In the genomic region with DNA sequence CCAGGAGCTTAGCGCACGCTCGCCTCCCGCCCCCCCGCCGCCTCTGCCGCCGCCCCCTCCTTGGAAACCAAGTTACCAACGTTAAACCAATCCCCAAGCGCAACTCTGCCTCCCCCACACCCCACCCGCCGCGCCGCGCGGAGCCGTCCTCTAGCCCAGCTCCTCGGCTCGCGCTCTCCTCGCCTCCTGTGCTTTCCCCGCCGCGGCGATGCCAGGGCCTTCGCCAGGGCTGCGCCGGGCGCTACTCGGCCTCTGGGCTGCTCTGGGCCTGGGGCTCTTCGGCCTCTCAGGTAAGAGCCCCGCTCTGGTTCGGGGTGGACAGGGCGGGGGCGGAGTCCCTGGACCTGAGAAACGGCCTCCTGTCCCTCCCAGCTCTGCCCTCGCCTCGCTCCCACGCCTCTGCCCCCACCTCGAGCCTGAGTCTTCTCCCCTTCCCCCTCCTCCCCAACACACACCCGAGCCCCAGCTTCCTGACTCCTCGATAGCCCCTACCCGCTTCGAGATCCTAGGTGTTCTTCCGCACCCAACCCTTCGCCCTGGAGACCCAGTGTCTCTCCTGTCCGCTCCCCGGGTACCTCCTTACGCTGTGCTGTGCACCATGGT, we compare ENCODE assay signal across 8 cellular contexts. TPM values are rescaled to one million over a fixed set of nuclear protein-coding genes. Genes with fewer than 3 reads are reported as not detected.
DNase-seq lines count a peak whose midpoint lies in the region; ATAC-seq, FAIRE-seq and TF ChIP-seq lines count a peak whose summit lies in the region.

A gene with protein sequence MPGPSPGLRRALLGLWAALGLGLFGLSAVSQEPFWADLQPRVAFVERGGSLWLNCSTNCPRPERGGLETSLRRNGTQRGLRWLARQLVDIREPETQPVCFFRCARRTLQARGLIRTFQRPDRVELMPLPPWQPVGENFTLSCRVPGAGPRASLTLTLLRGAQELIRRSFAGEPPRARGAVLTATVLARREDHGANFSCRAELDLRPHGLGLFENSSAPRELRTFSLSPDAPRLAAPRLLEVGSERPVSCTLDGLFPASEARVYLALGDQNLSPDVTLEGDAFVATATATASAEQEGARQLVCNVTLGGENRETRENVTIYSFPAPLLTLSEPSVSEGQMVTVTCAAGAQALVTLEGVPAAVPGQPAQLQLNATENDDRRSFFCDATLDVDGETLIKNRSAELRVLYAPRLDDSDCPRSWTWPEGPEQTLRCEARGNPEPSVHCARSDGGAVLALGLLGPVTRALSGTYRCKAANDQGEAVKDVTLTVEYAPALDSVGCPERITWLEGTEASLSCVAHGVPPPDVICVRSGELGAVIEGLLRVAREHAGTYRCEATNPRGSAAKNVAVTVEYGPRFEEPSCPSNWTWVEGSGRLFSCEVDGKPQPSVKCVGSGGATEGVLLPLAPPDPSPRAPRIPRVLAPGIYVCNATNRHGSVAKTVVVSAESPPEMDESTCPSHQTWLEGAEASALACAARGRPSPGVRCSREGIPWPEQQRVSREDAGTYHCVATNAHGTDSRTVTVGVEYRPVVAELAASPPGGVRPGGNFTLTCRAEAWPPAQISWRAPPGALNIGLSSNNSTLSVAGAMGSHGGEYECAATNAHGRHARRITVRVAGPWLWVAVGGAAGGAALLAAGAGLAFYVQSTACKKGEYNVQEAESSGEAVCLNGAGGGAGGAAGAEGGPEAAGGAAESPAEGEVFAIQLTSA (plus strand): TSS at position 117 of the 603 bp plus-strand sequence. CDS start 92 bp downstream, at position 209.

- H3K27me3 Mint-ChIP-seq in natural killer cell treated with Interleukin-12 subunit alpha and Interleukin-12 subunit beta and Interleukin-15 and Interleukin-18, amount 100 ng/mL, for 72 hours = peaks cover 15 to 17% of the 10 kb centered on the region in 2 donors

- ATAC-seq in RWPE2 (ENCODE audit: low read depth) (peak; percentile 36), body of pancreas (no peak)
- ATAC-seq in natural killer cell treated with Interleukin-12 subunit alpha and Interleukin-12 subunit beta and Interleukin-15 and Interleukin-18, amount 100 ng/mL, for 72 hours = no peak

- peaks cover 18% of the 10 kb centered on the region for H3K4me1 ChIP-seq in RWPE2 (ENCODE audit: insufficient read depth, poor library complexity, severe bottlenecking)
- peaks cover 63% of the 10 kb centered on the region for H3K4me1 ChIP-seq in body of pancreas

- H3K27ac ChIP-seq in RWPE2 (ENCODE audit: poor library complexity, severe bottlenecking) (peak within 1 kb of the TSS; percentile 61), body of pancreas (no peak within 1 kb of the TSS)

- peaks cover 9% of the 10 kb centered on the region for H3K36me3 Mint-ChIP-seq in natural killer cell treated with Interleukin-12 subunit alpha and Interleukin-12 subunit beta and Interleukin-15 and Interleukin-18, amount 100 ng/mL, for 72 hours

- intact Hi-C loops in body of pancreas (cut with DNase I) = no loop called here

- TF ChIP-seq CTCF in RWPE2 (IDR thresholded peaks at IDR 0.05; ENCODE audit: poor library complexity, severe bottlenecking) (no peak), bronchial epithelial cell (IDR thresholded peaks at IDR 0.05; ENCODE audit: insufficient read depth, low read length, severe bottlenecking) (no peak), body of pancreas (IDR thresholded peaks at IDR 0.05) (no peak)

- H3K36me3 ChIP-seq in RWPE2 (ENCODE audit: low read depth) (peaks cover 7% of the 10 kb centered on the region; the same call in 1 of the 2 replicates), bronchial epithelial cell (ENCODE audit: control insufficient read depth, insufficient read depth, low read length) (peaks cover 14% of the 10 kb centered on the region), body of pancreas (replicated peaks in 1 of 2; ENCODE audit: insufficient read depth in 1 of 2, low read depth in 2 of 2) (peaks cover 0 to 2% of the 10 kb centered on the region in 2 donors)

- 0 to 3% methylated on average over 11 to 27 of the region's 49 CpGs for WGBS in body of pancreas, 2 donors

- peak within 1 kb of the TSS; percentile 87 for H3K4me3 Mint-ChIP-seq in natural killer cell treated with Interleukin-12 subunit alpha and Interleukin-12 subunit beta and Interleukin-15 and Interleukin-18, amount 100 ng/mL, for 72 hours

- H3K4me3 ChIP-seq in RWPE2 (ENCODE audit: severe bottlenecking) = peak within 1 kb of the TSS; percentile 47
- peak within 1 kb of the TSS; percentile 67 for H3K4me3 ChIP-seq in bronchial epithelial cell (ENCODE audit: low read depth, low read length)
- H3K4me3 ChIP-seq in body of pancreas = no peak within 1 kb of the TSS

- TF ChIP-seq POLR2A in body of pancreas (IDR thresholded peaks at IDR 0.05) = no peak

- H3K4me1 Mint-ChIP-seq in natural killer cell treated with Interleukin-12 subunit alpha and Interleukin-12 subunit beta and Interleukin-15 and Interleukin-18, amount 100 ng/mL, for 72 hours (ENCODE audit: low read depth in 2 of 2) = peaks cover 56 to 63% of the 10 kb centered on the region in 2 donors

- DNase-seq in SHP77 (lab: John Stamatoyannopoulos, UW) = peak; percentile 22 to 28
- no peak for DNase-seq in SHP77 treated with DMSO at 0.1 percent for 48 hours (lab: John Stamatoyannopoulos, UW)
- DNase-seq in RWPE2 (ENCODE audit: low spot score) = peak; percentile 70
- DNase-seq in bronchial epithelial cell (ENCODE audit: low read depth) = peak; percentile 27
- peak; percentile 58 for DNase-seq in natural killer cell treated with Interleukin-12 subunit alpha and Interleukin-12 subunit beta and Interleukin-15 and Interleukin-18, amount 100 ng/mL, for 72 hours (ENCODE audit: low spot score)
- no peak for DNase-seq in body of pancreas
- DNase-seq in OCI-M2 (lab: John Stamatoyannopoulos, UW; ENCODE audit: unreplicated experiment) = no peak
- DNase-seq in dedifferentiated amniotic fluid mesenchymal stem cell (ENCODE audit: extremely low spot score) = no peak

- H3K27me3 ChIP-seq in RWPE2 (ENCODE audit: insufficient read depth, poor library complexity, severe bottlenecking) (no peaks in the 10 kb centered on the region), bronchial epithelial cell (ENCODE audit: control insufficient read depth, insufficient read depth, low read length) (no peaks in the 10 kb centered on the region), body of pancreas (peaks cover 0 to 63% of the 10 kb centered on the region in 2 donors)

- no peak for FAIRE-seq in bronchial epithelial cell (lab: Jason Lieb, UNC)

- no peaks in the 10 kb centered on the region for H3K9me3 Mint-ChIP-seq in natural killer cell treated with Interleukin-12 subunit alpha and Interleukin-12 subunit beta and Interleukin-15 and Interleukin-18, amount 100 ng/mL, for 72 hours

- H3K9me3 ChIP-seq in RWPE2 (ENCODE audit: severe bottlenecking) (no peaks in the 10 kb centered on the region), body of pancreas (no peaks in the 10 kb centered on the region)

- peak within 1 kb of the TSS in 1 of 2 donors; percentile 24 for H3K27ac Mint-ChIP-seq in natural killer cell treated with Interleukin-12 subunit alpha and Interleukin-12 subunit beta and Interleukin-15 and Interleukin-18, amount 100 ng/mL, for 72 hours

RNA-seq across cellular contexts. Expression of the gene that starts here (rescaled TPM):
- total RNA-seq in bronchial epithelial cell = 3.7 and 3.9 TPM in 2 replicates
- under 1 TPM; 0.78 to 0.83 TPM for total RNA-seq in natural killer cell treated with Interleukin-12 subunit alpha and Interleukin-12 subunit beta and Interleukin-15 and Interleukin-18, amount 100 ng/mL, for 72 hours
- under 1 TPM in 1 of 2 donors, not detected in 1; 0.33 TPM for total RNA-seq in body of pancreas

Comparison
In these comparisons a context has a peak if more than half of its experiments do, and no peak if none do; other contexts are left out.
1. DNase-seq: peak in SHP77 (2 of 2), RWPE2 (single experiment) and bronchial epithelial cell (single experiment); none in SHP77 treated with DMSO at 0.1 percent for 48 hours (single experiment), body of pancreas (0 of 4), OCI-M2 (single experiment) and dedifferentiated amniotic fluid mesenchymal stem cell (single experiment).
2. Peak in DNase-seq in natural killer cell treated with Interleukin-12 subunit alpha and Interleukin-12 subunit beta and Interleukin-15 and Interleukin-18, amount 100 ng/mL, for 72 hours; RNA of the gene not detected or under 1 TPM.
3. H3K4me3 ChIP-seq: peak in RWPE2 (single experiment) and bronchial epithelial cell (single experiment); none in body of pancreas (0 of 2).